In genomic region chr14:68816183-68816942, GRCh38 we compare ENCODE assay signal across 1 cellular context.
TF ChIP-seq lines count a peak whose summit lies in the region.

No MANE protein-coding gene starts in this region.

TF ChIP-seq in HEK293, 187 proteins besides CTCF, POLR2A, EP300 and RAD21 (continued from another document and continues in another):
- TF ChIP-seq, protein P1, sequence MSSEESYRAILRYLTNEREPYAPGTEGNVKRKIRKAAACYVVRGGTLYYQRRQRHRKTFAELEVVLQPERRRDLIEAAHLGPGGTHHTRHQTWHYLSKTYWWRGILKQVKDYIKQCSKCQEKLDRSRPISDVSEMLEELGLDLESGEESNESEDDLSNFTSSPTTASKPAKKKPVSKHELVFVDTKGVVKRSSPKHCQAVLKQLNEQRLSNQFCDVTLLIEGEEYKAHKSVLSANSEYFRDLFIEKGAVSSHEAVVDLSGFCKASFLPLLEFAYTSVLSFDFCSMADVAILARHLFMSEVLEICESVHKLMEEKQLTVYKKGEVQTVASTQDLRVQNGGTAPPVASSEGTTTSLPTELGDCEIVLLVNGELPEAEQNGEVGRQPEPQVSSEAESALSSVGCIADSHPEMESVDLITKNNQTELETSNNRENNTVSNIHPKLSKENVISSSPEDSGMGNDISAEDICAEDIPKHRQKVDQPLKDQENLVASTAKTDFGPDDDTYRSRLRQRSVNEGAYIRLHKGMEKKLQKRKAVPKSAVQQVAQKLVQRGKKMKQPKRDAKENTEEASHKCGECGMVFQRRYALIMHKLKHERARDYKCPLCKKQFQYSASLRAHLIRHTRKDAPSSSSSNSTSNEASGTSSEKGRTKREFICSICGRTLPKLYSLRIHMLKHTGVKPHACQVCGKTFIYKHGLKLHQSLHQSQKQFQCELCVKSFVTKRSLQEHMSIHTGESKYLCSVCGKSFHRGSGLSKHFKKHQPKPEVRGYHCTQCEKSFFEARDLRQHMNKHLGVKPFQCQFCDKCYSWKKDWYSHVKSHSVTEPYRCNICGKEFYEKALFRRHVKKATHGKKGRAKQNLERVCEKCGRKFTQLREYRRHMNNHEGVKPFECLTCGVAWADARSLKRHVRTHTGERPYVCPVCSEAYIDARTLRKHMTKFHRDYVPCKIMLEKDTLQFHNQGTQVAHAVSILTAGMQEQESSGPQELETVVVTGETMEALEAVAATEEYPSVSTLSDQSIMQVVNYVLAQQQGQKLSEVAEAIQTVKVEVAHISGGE (tag by site-specific recombination; conservative IDR thresholded peaks at IDR 0.05; ENCODE audit: low read depth), result peak; percentile 51
- TF ChIP-seq ZNF335 (tag by site-specific recombination; conservative IDR thresholded peaks at IDR 0.05), result peak; percentile 63; the same call in 1 of the 2 replicates
- TF ChIP-seq ZFP37 (tag by site-specific recombination; IDR thresholded peaks at IDR 0.05), result peak; percentile 63; the same call in 1 of the 2 replicates
- peak; percentile 62 for TF ChIP-seq ZIC2 (tag by site-specific recombination; IDR thresholded peaks at IDR 0.05)
- no peak for TF ChIP-seq ZNF776 (tag by site-specific recombination; IDR thresholded peaks at IDR 0.05; ENCODE audit: borderline replicate concordance)
- peak; percentile 82 for TF ChIP-seq ZNF501 (tag by site-specific recombination; IDR thresholded peaks at IDR 0.05)
- no peak; the same call in 1 of the 2 replicates for TF ChIP-seq ZNF585B (tag by site-specific recombination; IDR thresholded peaks at IDR 0.05)
- TF ChIP-seq ZNF132 (tag by site-specific recombination; IDR thresholded peaks at IDR 0.05; ENCODE audit: borderline replicate concordance), result no peak
- TF ChIP-seq ZNF184 (tag by site-specific recombination; IDR thresholded peaks at IDR 0.05), result no peak
- no peak for TF ChIP-seq ZNF112 (tag by site-specific recombination; IDR thresholded peaks at IDR 0.05)
- TF ChIP-seq HIC1 (tag by site-specific recombination; IDR thresholded peaks at IDR 0.05), result no peak
- no peak for TF ChIP-seq ZNF10 (tag by site-specific recombination; IDR thresholded peaks at IDR 0.05)
- TF ChIP-seq ZNF521 (tag by site-specific recombination; IDR thresholded peaks at IDR 0.05), result no peak
- TF ChIP-seq ZEB2 (tag by site-specific recombination; IDR thresholded peaks at IDR 0.05), result peak; percentile 78
- no peak for TF ChIP-seq KLF7 (tag by site-specific recombination; IDR thresholded peaks at IDR 0.05; ENCODE audit: borderline replicate concordance)
- TF ChIP-seq, protein P2, sequence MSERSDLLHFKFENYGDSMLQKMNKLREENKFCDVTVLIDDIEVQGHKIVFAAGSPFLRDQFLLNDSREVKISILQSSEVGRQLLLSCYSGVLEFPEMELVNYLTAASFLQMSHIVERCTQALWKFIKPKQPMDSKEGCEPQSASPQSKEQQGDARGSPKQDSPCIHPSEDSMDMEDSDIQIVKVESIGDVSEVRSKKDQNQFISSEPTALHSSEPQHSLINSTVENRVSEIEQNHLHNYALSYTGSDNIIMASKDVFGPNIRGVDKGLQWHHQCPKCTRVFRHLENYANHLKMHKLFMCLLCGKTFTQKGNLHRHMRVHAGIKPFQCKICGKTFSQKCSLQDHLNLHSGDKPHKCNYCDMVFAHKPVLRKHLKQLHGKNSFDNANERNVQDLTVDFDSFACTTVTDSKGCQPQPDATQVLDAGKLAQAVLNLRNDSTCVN (tag by site-specific recombination; optimal IDR thresholded peaks at IDR 0.05), result peak; percentile 87
- TF ChIP-seq ZNF341 (tag by site-specific recombination; IDR thresholded peaks at IDR 0.05; ENCODE audit: low read depth), result peak; percentile 73
- TF ChIP-seq MZF1 (tag by site-specific recombination; IDR thresholded peaks at IDR 0.05; ENCODE audit: borderline replicate concordance), result 0 out of 2 replicates have a peak, but pooled peaks have one; percentile 34
- no peak for TF ChIP-seq ZBTB44 (tag by site-specific recombination; IDR thresholded peaks at IDR 0.05)
- TF ChIP-seq ZNF121 (tag by site-specific recombination; IDR thresholded peaks at IDR 0.05), result no peak
- no peak for TF ChIP-seq ZNF677 (tag by site-specific recombination; IDR thresholded peaks at IDR 0.05)
- TF ChIP-seq ZFHX2 (tag by site-specific recombination; conservative IDR thresholded peaks at IDR 0.05), result peak; percentile 27; the same call in 1 of the 2 replicates
- TF ChIP-seq ZNF621 (tag by site-specific recombination; IDR thresholded peaks at IDR 0.05), result no peak
- TF ChIP-seq ZNF19 (tag by site-specific recombination; IDR thresholded peaks at IDR 0.05; ENCODE audit: low read depth), result no peak
- 0 out of 2 replicates have a peak, but pooled peaks have one; percentile 26 for TF ChIP-seq ZNF366 (tag by site-specific recombination; conservative IDR thresholded peaks at IDR 0.05)
- no peak for TF ChIP-seq SALL2 (tag by site-specific recombination; IDR thresholded peaks at IDR 0.05; ENCODE audit: borderline replicate concordance)
- peak; percentile 93 for TF ChIP-seq ZNF660 (tag by site-specific recombination; IDR thresholded peaks at IDR 0.05)
- TF ChIP-seq HOXD13 (CRISPR knock-in tag; IDR thresholded peaks at IDR 0.05; ENCODE audit: borderline replicate concordance), result 0 out of 2 replicates have a peak, but pooled peaks have one; percentile 35
- TF ChIP-seq ZNF433 (tag by site-specific recombination; IDR thresholded peaks at IDR 0.05; ENCODE audit: low read depth), result no peak
- no peak for TF ChIP-seq ZNF707 (tag by site-specific recombination; IDR thresholded peaks at IDR 0.05)
- TF ChIP-seq KLF10 (tag by site-specific recombination; IDR thresholded peaks at IDR 0.05), result peak; percentile 32; the same call in 1 of the 2 replicates
- no peak for TF ChIP-seq TRIM28 (IDR thresholded peaks at IDR 0.05; ENCODE audit: borderline replicate concordance, low read length)
- no peak for TF ChIP-seq REPIN1 (tag by site-specific recombination; IDR thresholded peaks at IDR 0.05; ENCODE audit: low read depth)
- no peak for TF ChIP-seq ZNF23 (tag by site-specific recombination; IDR thresholded peaks at IDR 0.05; ENCODE audit: borderline replicate concordance)
- no peak for TF ChIP-seq ZFP41 (tag by site-specific recombination; IDR thresholded peaks at IDR 0.05; ENCODE audit: borderline replicate concordance)
- no peak for TF ChIP-seq ZBTB49 (tag by site-specific recombination; IDR thresholded peaks at IDR 0.05; ENCODE audit: low read depth)
- TF ChIP-seq, protein P3, sequence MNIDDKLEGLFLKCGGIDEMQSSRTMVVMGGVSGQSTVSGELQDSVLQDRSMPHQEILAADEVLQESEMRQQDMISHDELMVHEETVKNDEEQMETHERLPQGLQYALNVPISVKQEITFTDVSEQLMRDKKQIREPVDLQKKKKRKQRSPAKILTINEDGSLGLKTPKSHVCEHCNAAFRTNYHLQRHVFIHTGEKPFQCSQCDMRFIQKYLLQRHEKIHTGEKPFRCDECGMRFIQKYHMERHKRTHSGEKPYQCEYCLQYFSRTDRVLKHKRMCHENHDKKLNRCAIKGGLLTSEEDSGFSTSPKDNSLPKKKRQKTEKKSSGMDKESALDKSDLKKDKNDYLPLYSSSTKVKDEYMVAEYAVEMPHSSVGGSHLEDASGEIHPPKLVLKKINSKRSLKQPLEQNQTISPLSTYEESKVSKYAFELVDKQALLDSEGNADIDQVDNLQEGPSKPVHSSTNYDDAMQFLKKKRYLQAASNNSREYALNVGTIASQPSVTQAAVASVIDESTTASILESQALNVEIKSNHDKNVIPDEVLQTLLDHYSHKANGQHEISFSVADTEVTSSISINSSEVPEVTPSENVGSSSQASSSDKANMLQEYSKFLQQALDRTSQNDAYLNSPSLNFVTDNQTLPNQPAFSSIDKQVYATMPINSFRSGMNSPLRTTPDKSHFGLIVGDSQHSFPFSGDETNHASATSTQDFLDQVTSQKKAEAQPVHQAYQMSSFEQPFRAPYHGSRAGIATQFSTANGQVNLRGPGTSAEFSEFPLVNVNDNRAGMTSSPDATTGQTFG (tag by site-specific recombination; IDR thresholded peaks at IDR 0.05; ENCODE audit: borderline replicate concordance), result no peak
- no peak for TF ChIP-seq ZNF274 (IDR thresholded peaks at IDR 0.05; ENCODE audit: low read length)
- no peak for TF ChIP-seq ZNF274 (tag by site-specific recombination; IDR thresholded peaks at IDR 0.05; ENCODE audit: borderline replicate concordance)
- TF ChIP-seq, protein P4, sequence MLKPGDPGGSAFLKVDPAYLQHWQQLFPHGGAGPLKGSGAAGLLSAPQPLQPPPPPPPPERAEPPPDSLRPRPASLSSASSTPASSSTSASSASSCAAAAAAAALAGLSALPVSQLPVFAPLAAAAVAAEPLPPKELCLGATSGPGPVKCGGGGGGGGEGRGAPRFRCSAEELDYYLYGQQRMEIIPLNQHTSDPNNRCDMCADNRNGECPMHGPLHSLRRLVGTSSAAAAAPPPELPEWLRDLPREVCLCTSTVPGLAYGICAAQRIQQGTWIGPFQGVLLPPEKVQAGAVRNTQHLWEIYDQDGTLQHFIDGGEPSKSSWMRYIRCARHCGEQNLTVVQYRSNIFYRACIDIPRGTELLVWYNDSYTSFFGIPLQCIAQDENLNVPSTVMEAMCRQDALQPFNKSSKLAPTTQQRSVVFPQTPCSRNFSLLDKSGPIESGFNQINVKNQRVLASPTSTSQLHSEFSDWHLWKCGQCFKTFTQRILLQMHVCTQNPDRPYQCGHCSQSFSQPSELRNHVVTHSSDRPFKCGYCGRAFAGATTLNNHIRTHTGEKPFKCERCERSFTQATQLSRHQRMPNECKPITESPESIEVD (tag by site-specific recombination; IDR thresholded peaks at IDR 0.05), result no peak
- peak; percentile 21; the same call in 1 of the 2 replicates for TF ChIP-seq MEIS1 (CRISPR knock-in tag; IDR thresholded peaks at IDR 0.05; ENCODE audit: borderline replicate concordance)
- TF ChIP-seq, protein P5, sequence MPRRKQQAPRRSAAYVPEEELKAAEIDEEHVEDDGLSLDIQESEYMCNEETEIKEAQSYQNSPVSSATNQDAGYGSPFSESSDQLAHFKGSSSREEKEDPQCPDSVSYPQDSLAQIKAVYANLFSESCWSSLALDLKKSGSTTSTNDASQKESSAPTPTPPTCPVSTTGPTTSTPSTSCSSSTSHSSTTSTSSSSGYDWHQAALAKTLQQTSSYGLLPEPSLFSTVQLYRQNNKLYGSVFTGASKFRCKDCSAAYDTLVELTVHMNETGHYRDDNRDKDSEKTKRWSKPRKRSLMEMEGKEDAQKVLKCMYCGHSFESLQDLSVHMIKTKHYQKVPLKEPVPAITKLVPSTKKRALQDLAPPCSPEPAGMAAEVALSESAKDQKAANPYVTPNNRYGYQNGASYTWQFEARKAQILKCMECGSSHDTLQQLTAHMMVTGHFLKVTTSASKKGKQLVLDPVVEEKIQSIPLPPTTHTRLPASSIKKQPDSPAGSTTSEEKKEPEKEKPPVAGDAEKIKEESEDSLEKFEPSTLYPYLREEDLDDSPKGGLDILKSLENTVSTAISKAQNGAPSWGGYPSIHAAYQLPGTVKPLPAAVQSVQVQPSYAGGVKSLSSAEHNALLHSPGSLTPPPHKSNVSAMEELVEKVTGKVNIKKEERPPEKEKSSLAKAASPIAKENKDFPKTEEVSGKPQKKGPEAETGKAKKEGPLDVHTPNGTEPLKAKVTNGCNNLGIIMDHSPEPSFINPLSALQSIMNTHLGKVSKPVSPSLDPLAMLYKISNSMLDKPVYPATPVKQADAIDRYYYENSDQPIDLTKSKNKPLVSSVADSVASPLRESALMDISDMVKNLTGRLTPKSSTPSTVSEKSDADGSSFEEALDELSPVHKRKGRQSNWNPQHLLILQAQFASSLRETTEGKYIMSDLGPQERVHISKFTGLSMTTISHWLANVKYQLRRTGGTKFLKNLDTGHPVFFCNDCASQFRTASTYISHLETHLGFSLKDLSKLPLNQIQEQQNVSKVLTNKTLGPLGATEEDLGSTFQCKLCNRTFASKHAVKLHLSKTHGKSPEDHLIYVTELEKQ (tag by site-specific recombination; IDR thresholded peaks at IDR 0.05; ENCODE audit: borderline replicate concordance), result no peak
- TF ChIP-seq ZNF549 (tag by site-specific recombination; IDR thresholded peaks at IDR 0.05), result no peak; the same call in 1 of the 2 replicates
- TF ChIP-seq ZBTB1 (tag by site-specific recombination; IDR thresholded peaks at IDR 0.05), result no peak
- TF ChIP-seq ZNF394 (tag by site-specific recombination; IDR thresholded peaks at IDR 0.05; ENCODE audit: borderline replicate concordance), result peak; percentile 52; the same call in 1 of the 2 replicates
- TF ChIP-seq ZBTB48 (tag by site-specific recombination; IDR thresholded peaks at IDR 0.05), result peak; percentile 98
